9 cellular contexts compared by ENCODE assay signal in the genomic region with DNA sequence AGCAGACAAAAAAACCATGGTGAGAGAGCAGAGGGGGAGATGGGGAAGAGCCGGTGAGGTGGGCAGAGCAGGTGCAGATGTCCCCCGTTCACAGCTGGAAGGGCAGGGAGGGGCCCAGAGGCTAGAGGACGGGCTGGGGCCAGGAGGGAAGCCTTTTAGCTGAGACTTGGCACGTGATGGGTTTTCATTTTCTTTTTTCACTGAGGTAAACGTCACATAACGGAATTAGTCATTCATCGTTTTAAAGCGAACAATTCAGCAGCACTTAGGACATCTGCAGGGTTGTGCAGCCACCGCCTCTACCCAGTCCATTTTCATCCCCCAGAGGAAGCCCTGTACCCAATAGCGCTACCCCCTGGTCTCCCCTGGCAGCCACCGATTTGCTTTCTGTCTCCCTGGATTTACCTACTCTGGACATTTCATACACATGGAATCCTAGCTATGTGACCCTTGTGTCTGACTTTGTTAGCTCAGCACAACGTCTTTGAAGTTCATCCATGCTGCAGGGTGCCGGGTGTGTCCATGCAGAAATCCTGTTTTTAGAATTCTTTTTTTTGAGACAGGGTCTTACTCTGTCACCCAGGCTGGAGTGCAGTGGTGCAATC. TPM values are rescaled to one million over a fixed set of nuclear protein-coding genes. Genes with fewer than 3 reads are reported as not detected.
DNase-seq lines count a peak whose midpoint lies in the region; ATAC-seq, FAIRE-seq and TF ChIP-seq lines count a peak whose summit lies in the region.
"Had no signal": no experiment of that assay in that cellular context is flagged by ENCODE, and none has a peak within 500 bp of the region (broad histone marks: within the 10 kb centered on the region; RNA-seq: fewer than 3 reads in every experiment).

No MANE protein-coding gene starts in this region.

- no peak for ATAC-seq in HG03280 (IDR thresholded peaks at IDR 0.05; ENCODE audit: unreplicated experiment)

- no peaks in the 10 kb centered on the region for H4K20me1 ChIP-seq in OCI-LY1 (ENCODE audit: insufficient read depth, low read length)

- TF ChIP-seq POLR2A in GM12892 (IDR thresholded peaks at IDR 0.05; ENCODE audit: low read depth, low read length) = no peak
- no peak for TF ChIP-seq POLR2A in H54 (IDR thresholded peaks at IDR 0.05; ENCODE audit: low read depth, low read length)
- TF ChIP-seq POLR2A in sigmoid colon (IDR thresholded peaks at IDR 0.05) = no peak

- intact Hi-C loops in sigmoid colon (cut with DNase I) = loop anchor here (2.0 kb wide), 1 partner anchor 91 kb away; no protein-coding TSS in a partner anchor

- H3K9ac ChIP-seq in OCI-LY1 (ENCODE audit: low read length) = peak overlapping the region; percentile 26; the same call in 1 of the 2 replicates

- H3K36me3 ChIP-seq in OCI-LY1 (ENCODE audit: insufficient read depth, low read length) = no peaks in the 10 kb centered on the region
- H3K36me3 ChIP-seq in sigmoid colon = no peaks in the 10 kb centered on the region

- peaks cover 4% of the 10 kb centered on the region; the same call in 1 of the 2 replicates for H3K27me3 ChIP-seq in OCI-LY1 (ENCODE audit: insufficient read depth, low read length)
- H3K27me3 ChIP-seq in sigmoid colon = peaks cover 4 to 50% (median 26%) of the 10 kb centered on the region in 3 donors

- FAIRE-seq in GM12892 (lab: Jason Lieb, UNC) = peak; percentile 88
- no peak for FAIRE-seq in H54 (lab: Jason Lieb, UNC)

- WGBS in sigmoid colon, 2 donors = 22 to 27% methylated on average over 13 of the region's 13 CpGs

- H3K4me1 ChIP-seq in OCI-LY1 (ENCODE audit: insufficient read depth, low read length, severe bottlenecking) = peaks cover 15% of the 10 kb centered on the region
- no peaks in the 10 kb centered on the region for H3K4me1 ChIP-seq in sigmoid colon

- no peaks in the 10 kb centered on the region; the same call in 1 of the 2 replicates for H3F3A ChIP-seq in OCI-LY1 (ENCODE audit: insufficient read depth, low read length)

- H3K9me3 ChIP-seq in OCI-LY1 (ENCODE audit: low read length) = no peaks in the 10 kb centered on the region
- no peaks in the 10 kb centered on the region for H3K9me3 ChIP-seq in sigmoid colon

- H3K79me2 ChIP-seq in OCI-LY1 (ENCODE audit: insufficient read depth, low read length) = no peaks in the 10 kb centered on the region

- DNase-seq in GM12892 (ENCODE audit: insufficient read length) (peak; percentile 83), H54 (ENCODE audit: insufficient read length, low spot score) (peak; percentile 97), kidney glomerular epithelial cell (lab: John Stamatoyannopoulos, UW) (peak; percentile 93), superior temporal gyrus (ENCODE audit: extremely low spot score) (no peak), sigmoid colon (no peak), NCI-H187 (lab: John Stamatoyannopoulos, UW) (no peak)

- no peak overlapping the region for H2AFZ ChIP-seq in OCI-LY1 (ENCODE audit: low read length)

- no peak overlapping the region for H3K27ac ChIP-seq in OCI-LY1 (ENCODE audit: low read depth, low read length, poor library complexity, severe bottlenecking)
- no peak overlapping the region for H3K27ac ChIP-seq in sigmoid colon

- H3K9me2 ChIP-seq in OCI-LY1 (ENCODE audit: low read depth, low read length) = no peaks in the 10 kb centered on the region

- no peak for TF ChIP-seq EP300 in sigmoid colon (IDR thresholded peaks at IDR 0.05)

- H3K4me2 ChIP-seq in OCI-LY1 (ENCODE audit: low read length) = peak overlapping the region; percentile 45

- H3K4me3 ChIP-seq in OCI-LY1 (ENCODE audit: low read depth, low read length, poor library complexity, severe bottlenecking) (no peak overlapping the region), sigmoid colon (no peak overlapping the region)

- TF ChIP-seq CTCF in OCI-LY1 (IDR thresholded peaks at IDR 0.05; ENCODE audit: low read length) (peak; percentile 36; the same call in 1 of the 2 replicates), sigmoid colon (IDR thresholded peaks at IDR 0.05) (no peak)

RNA-seq across cellular contexts. Expression of a gene that starts 16.0 kb away (rescaled TPM):
- polyA plus RNA-seq in GM12892 (2012; ENCODE audit: missing spikeins) = 15.9 TPM
- total RNA-seq in sigmoid colon = 10 to 100 TPM; 38.5 to 48.5 (median 42.3) TPM
- polyA plus RNA-seq in sigmoid colon = 100 to 1,000 TPM in 1 of 3 donors, 10 to 100 TPM in 2; 34.2 to 140 (median 41.8) TPM

RNA-seq across cellular contexts. Expression of a gene that starts 16.4 kb away (rescaled TPM):
- 0.70 TPM for polyA plus RNA-seq in GM12892 (2012; ENCODE audit: missing spikeins)
- total RNA-seq in sigmoid colon = 1 to 10 TPM in 2 of 4 donors, under 1 TPM in 1, not detected in 1; 0.36 to 7.1 (median 1.2) TPM
- 1 to 10 TPM in 2 of 3 donors, not detected in 1; 1.6 to 2.8 TPM for polyA plus RNA-seq in sigmoid colon

RNA-seq across cellular contexts. Expression of a gene that starts 27.6 kb away (rescaled TPM):
- 1.2 TPM for polyA plus RNA-seq in GM12892 (2012; ENCODE audit: missing spikeins)
- total RNA-seq in sigmoid colon = not detected
- under 1 TPM in 1 of 3 donors, not detected in 2; 0.95 TPM for polyA plus RNA-seq in sigmoid colon
- polyA plus RNA-seq: liver had no signal

RNA-seq across cellular contexts. Expression of a gene that starts 41.5 kb away (rescaled TPM):
- 38.2 TPM for polyA plus RNA-seq in GM12892 (2012; ENCODE audit: missing spikeins)
- total RNA-seq in sigmoid colon = 1 to 10 TPM in 1 of 4 donors, not detected in 3; 3.0 TPM
- polyA plus RNA-seq in sigmoid colon = 10 to 100 TPM; 22.8 to 58.1 (median 44.6) TPM

RNA-seq across cellular contexts. Expression of a gene that starts 50.7 kb away (rescaled TPM):
- polyA plus RNA-seq in GM12892 (2012; ENCODE audit: missing spikeins) = 5.8 TPM
- total RNA-seq in sigmoid colon = 10 to 100 TPM; 23.5 to 47.9 (median 33.7) TPM
- polyA plus RNA-seq in sigmoid colon = 10 to 100 TPM; 55.3 to 85.1 (median 65.7) TPM

Comparison
In these comparisons a context has a peak if more than half of its experiments do, and no peak if none do; other contexts are left out.
1. DNase-seq: peak in GM12892 (single experiment), H54 (single experiment) and kidney glomerular epithelial cell (single experiment); none in superior temporal gyrus (single experiment), sigmoid colon (single experiment) and NCI-H187 (0 of 2).